In genomic region chr6:16130437-16130891, GRCh38 we compare ENCODE assay signal across 8 cellular contexts. TPM values are rescaled to one million over a fixed set of nuclear protein-coding genes. Genes with fewer than 3 reads are reported as not detected.
DNase-seq lines count a peak whose midpoint lies in the region; ATAC-seq and TF ChIP-seq lines count a peak whose summit lies in the region.

No MANE protein-coding gene starts in this region.

- no peak for TF ChIP-seq CTCF in dorsolateral prefrontal cortex (IDR thresholded peaks at IDR 0.05 in 54 of 56, conservative IDR thresholded peaks at IDR 0.05 in 2 of 56; ENCODE audit: low read depth in 1 of 56, partially characterized antibody in 56 of 56)

- DNase-seq in NCI-H748 treated with DMSO at 0.1 percent for 48 hours (lab: John Stamatoyannopoulos, UW) (peak; percentile 56), dorsolateral prefrontal cortex (no peak), superior temporal gyrus (ENCODE audit: extremely low spot score) (no peak)
- no peak for DNase-seq in natural killer cell treated with Interleukin-12 subunit alpha and Interleukin-12 subunit beta and Interleukin-15 and Interleukin-18, amount 100 ng/mL, for 72 hours (ENCODE audit: low spot score)

- no peaks in the 10 kb centered on the region for H3K27me3 ChIP-seq in dorsolateral prefrontal cortex

- peaks cover 41 to 54% of the 10 kb centered on the region in 2 donors for H3K4me1 Mint-ChIP-seq in natural killer cell treated with Interleukin-12 subunit alpha and Interleukin-12 subunit beta and Interleukin-15 and Interleukin-18, amount 100 ng/mL, for 72 hours (ENCODE audit: low read depth in 2 of 2)

- H3K27ac ChIP-seq in dorsolateral prefrontal cortex: peak overlapping the region in 57 of 59 donors; percentile 34 to 100 (median 98)

- ATAC-seq in GM18873 (IDR thresholded peaks at IDR 0.05; ENCODE audit: low FRiP score, unreplicated experiment): peak; percentile 0
- no peak for ATAC-seq in natural killer cell treated with Interleukin-12 subunit alpha and Interleukin-12 subunit beta and Interleukin-15 and Interleukin-18, amount 100 ng/mL, for 72 hours
- ATAC-seq in HG02571 (IDR thresholded peaks at IDR 0.05; ENCODE audit: unreplicated experiment): no peak
- ATAC-seq in HG02885 (IDR thresholded peaks at IDR 0.05; ENCODE audit: poor library complexity, unreplicated experiment): no peak
- ATAC-seq in GM21737 (IDR thresholded peaks at IDR 0.05; ENCODE audit: unreplicated experiment): no peak

- H3K36me3 Mint-ChIP-seq in natural killer cell treated with Interleukin-12 subunit alpha and Interleukin-12 subunit beta and Interleukin-15 and Interleukin-18, amount 100 ng/mL, for 72 hours: peaks cover 5% of the 10 kb centered on the region

- peak overlapping the region; percentile 79 to 85 for H3K27ac Mint-ChIP-seq in natural killer cell treated with Interleukin-12 subunit alpha and Interleukin-12 subunit beta and Interleukin-15 and Interleukin-18, amount 100 ng/mL, for 72 hours

- peak overlapping the region; percentile 56 to 100 (median 99) for H3K4me3 ChIP-seq in dorsolateral prefrontal cortex

- no peaks in the 10 kb centered on the region for H3K27me3 Mint-ChIP-seq in natural killer cell treated with Interleukin-12 subunit alpha and Interleukin-12 subunit beta and Interleukin-15 and Interleukin-18, amount 100 ng/mL, for 72 hours

- H3K4me3 Mint-ChIP-seq in natural killer cell treated with Interleukin-12 subunit alpha and Interleukin-12 subunit beta and Interleukin-15 and Interleukin-18, amount 100 ng/mL, for 72 hours: peak overlapping the region; percentile 86

- H3K9me3 Mint-ChIP-seq in natural killer cell treated with Interleukin-12 subunit alpha and Interleukin-12 subunit beta and Interleukin-15 and Interleukin-18, amount 100 ng/mL, for 72 hours: no peaks in the 10 kb centered on the region

- intact Hi-C loops in dorsolateral prefrontal cortex (cut with DNase I): loop anchor here in 1 of 2 donors (10.0 kb wide), 1 partner anchor 54 kb away; no protein-coding TSS in a partner anchor

RNA-seq across cellular contexts. Expression of gene MYLIP, which starts 1.6 kb away (rescaled TPM):
- 10 to 100 TPM; 10.2 to 40.1 (median 21.7) TPM for total RNA-seq in dorsolateral prefrontal cortex
- total RNA-seq in natural killer cell treated with Interleukin-12 subunit alpha and Interleukin-12 subunit beta and Interleukin-15 and Interleukin-18, amount 100 ng/mL, for 72 hours: 10 to 100 TPM; 12.2 to 18.1 TPM
